In genomic region chr2:76700894-76701293, GRCh38 we compare ENCODE assay signal across 23 cellular contexts.
"Had no signal": no experiment of that assay in that cellular context is flagged by ENCODE, and none has a peak within 500 bp of the region (broad histone marks: within the 10 kb centered on the region; RNA-seq: fewer than 3 reads in every experiment).

No MANE protein-coding gene starts in this region.

- H3K27me3 ChIP-seq: colonic mucosa, esophagus muscularis mucosa, esophagus squamous epithelium, foreskin keratinocyte, gastrocnemius medialis, gastroesophageal sphincter, heart left ventricle, heart right ventricle had no signal

- H3K36me3 ChIP-seq: colonic mucosa, esophagus muscularis mucosa, esophagus squamous epithelium, gastrocnemius medialis, gastroesophageal sphincter, heart left ventricle, heart right ventricle had no signal

- H3K27ac ChIP-seq: colonic mucosa, coronary artery, dorsolateral prefrontal cortex, epithelial cell of prostate, esophagus muscularis mucosa, esophagus squamous epithelium, foreskin keratinocyte, gastrocnemius medialis, gastroesophageal sphincter, heart left ventricle, heart right ventricle had no signal

- H3K9me3 ChIP-seq: colonic mucosa, esophagus muscularis mucosa, gastrocnemius medialis, heart left ventricle had no signal

- H3K4me3 ChIP-seq: colonic mucosa, coronary artery, dorsolateral prefrontal cortex, esophagus muscularis mucosa, esophagus squamous epithelium, gastrocnemius medialis, gastroesophageal sphincter, heart left ventricle, heart right ventricle had no signal

- DNase-seq: colonic mucosa; cortex of kidney; dermis blood vessel endothelial cell; dorsolateral prefrontal cortex; effector CD4-positive, alpha-beta T cell; effector CD8-positive, alpha-beta T cell; effector memory CD4-positive, alpha-beta T cell; effector memory CD8-positive, alpha-beta T cell; endodermal cell; erythroblast; esophagus squamous epithelium; foreskin fibroblast; foreskin keratinocyte; foreskin melanocyte; gastrocnemius medialis; glutamatergic neuron; head of caudate nucleus; heart left ventricle; heart right ventricle had no signal
